Comparison of ENCODE assay signal across 11 cellular contexts in the genomic region with DNA sequence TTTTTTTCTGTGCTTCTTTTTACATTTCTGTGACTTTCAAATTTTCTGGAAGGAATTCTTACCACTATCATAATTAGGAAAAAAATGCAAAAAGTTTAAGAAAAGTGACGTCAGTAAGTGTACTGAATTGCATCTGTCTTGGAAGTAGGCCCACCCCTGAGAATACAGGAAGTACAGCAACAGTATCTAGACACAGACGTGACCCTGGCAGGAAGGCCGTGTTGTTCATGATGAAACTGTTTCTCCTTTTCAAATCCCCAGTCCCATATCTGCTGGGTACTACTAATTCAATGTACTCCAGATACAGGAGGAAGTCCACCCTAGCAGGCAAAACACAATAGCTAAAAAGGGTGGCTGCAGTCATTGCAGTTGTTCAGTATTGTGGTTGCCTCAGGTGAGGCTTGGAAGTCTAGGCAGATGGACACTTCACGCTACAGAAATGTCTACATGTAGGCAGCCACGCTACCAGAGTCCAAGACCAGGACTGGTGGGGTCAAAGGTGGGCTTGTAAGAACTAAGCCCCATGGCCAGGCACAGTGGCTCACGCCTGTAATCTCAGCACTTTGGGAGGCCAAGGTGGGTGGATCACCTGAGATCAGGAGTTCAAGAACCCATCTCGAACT. TPM values are rescaled to one million over a fixed set of nuclear protein-coding genes. Genes with fewer than 3 reads are reported as not detected.
DNase-seq lines count a peak whose midpoint lies in the region; ATAC-seq and TF ChIP-seq lines count a peak whose summit lies in the region.
"Had no signal": no experiment of that assay in that cellular context is flagged by ENCODE, and none has a peak within 500 bp of the region (broad histone marks: within the 10 kb centered on the region; RNA-seq: fewer than 3 reads in every experiment).

No MANE protein-coding gene starts in this region.

- CTCF ChIA-PET in activated naive CD4-positive, alpha-beta T cell treated with anti-CD3 and anti-CD28 coated beads for 36 hours (lab: Charles Lee): interaction anchor here (1.3 kb wide), 1 partner anchor 10 kb away, joined by 3 read pairs; no protein-coding TSS in a partner anchor
- CTCF ChIA-PET in SK-N-SH (lab: Yijun Ruan, JAX): interaction anchor here (1.2 kb wide), 1 partner anchor 50 kb away, joined by 3 read pairs; the partner anchor contains the start of gene MED4

- intact Hi-C loops in activated naive CD4-positive, alpha-beta T cell treated with anti-CD3 and anti-CD28 coated beads for 36 hours (cut with micrococcal nuclease): loop anchor here (10.0 kb wide), 1 partner anchor 1300 kb away; the partner anchor contains the start of genes CAB39L and SETDB2
- intact Hi-C loops in transverse colon (cut with DNase I; ENCODE audit: low total_unique reads) (no loop called here), colonic mucosa (cut with DNase I) (no loop called here)

- ATAC-seq in lung (ENCODE audit: insufficient read depth, low FRiP score): peak; percentile 79
- ATAC-seq: GM12878 had no signal

- H3K79me2 ChIP-seq in SK-N-SH (ENCODE audit: insufficient read depth): no peaks in the 10 kb centered on the region

- TF ChIP-seq EP300 in transverse colon (IDR thresholded peaks at IDR 0.05; ENCODE audit: low read depth): no peak
- no peak for TF ChIP-seq EP300 in SK-N-SH (IDR thresholded peaks at IDR 0.05; ENCODE audit: borderline replicate concordance in 1 of 2, low read depth in 1 of 2, low read length in 1 of 2)

- H3K9me3 Mint-ChIP-seq in activated naive CD4-positive, alpha-beta T cell treated with anti-CD3 and anti-CD28 coated beads for 36 hours: peaks cover 4% of the 10 kb centered on the region
- H3K9me3 Mint-ChIP-seq: type B pancreatic cell had no signal

- H4K20me1 ChIP-seq in SK-N-SH (ENCODE audit: insufficient read depth): no peaks in the 10 kb centered on the region

- DNase-seq in activated naive CD4-positive, alpha-beta T cell treated with anti-CD3 and anti-CD28 coated beads for 36 hours: peak; percentile 52
- DNase-seq in activated naive CD4-positive, alpha-beta T cell treated with anti-CD3 and anti-CD28 coated beads, Interleukin-2, amount 50 U/mL, for 16 hours: no peak
- DNase-seq in cardiac fibroblast (ENCODE audit: low read depth in 2 of 2): peak; percentile 74 to 92
- DNase-seq in lung (ENCODE audit: low spot score): no peak
- peak; percentile 14 for DNase-seq in transverse colon
- DNase-seq in NCI-H345 treated with DMSO at 0.1 percent for 48 hours (lab: John Stamatoyannopoulos, UW; ENCODE audit: unreplicated experiment): no peak
- DNase-seq in colonic mucosa: no peak
- no peak for DNase-seq in SK-N-SH
- DNase-seq: Karpas-422 had no signal

- H3K27me3 Mint-ChIP-seq in activated naive CD4-positive, alpha-beta T cell treated with anti-CD3 and anti-CD28 coated beads for 36 hours (ENCODE audit: low read depth): no peaks in the 10 kb centered on the region
- H3K27me3 Mint-ChIP-seq: type B pancreatic cell had no signal

- TF ChIP-seq CTCF in cardiac fibroblast (IDR thresholded peaks at IDR 0.05; ENCODE audit: low read depth, low read length): no peak
- TF ChIP-seq CTCF in lung (IDR thresholded peaks at IDR 0.05; ENCODE audit: control extremely low read depth, extremely low read depth): no peak
- TF ChIP-seq CTCF in transverse colon (IDR thresholded peaks at IDR 0.05): no peak
- no peak for TF ChIP-seq CTCF in colonic mucosa (IDR thresholded peaks at IDR 0.05)
- no peak for TF ChIP-seq CTCF in SK-N-SH (IDR thresholded peaks at IDR 0.05)

- POLR2A ChIA-PET in SK-N-SH (lab: Yijun Ruan, JAX): no interaction called here

- TF ChIP-seq POLR2A in transverse colon (IDR thresholded peaks at IDR 0.05): no peak

- H3K27ac Mint-ChIP-seq in activated naive CD4-positive, alpha-beta T cell treated with anti-CD3 and anti-CD28 coated beads for 36 hours: peak overlapping the region; percentile 80
- H3K27ac Mint-ChIP-seq: type B pancreatic cell had no signal

- no peak overlapping the region for H3K4me2 ChIP-seq in SK-N-SH

- in situ Hi-C loops in transverse colon (cut with MboI; ENCODE audit: low pct_ligation_motif_present in 1 of 4, low pct_unique_long_range_greater_than_20kb in 1 of 4, low sequenced_read_pairs in 3 of 4): no loop called here

- no peaks in the 10 kb centered on the region for H3K9me3 ChIP-seq in lung (ENCODE audit: control insufficient read depth in 2 of 2, insufficient read depth in 1 of 2, low read length in 1 of 2)
- no peaks in the 10 kb centered on the region for H3K9me3 ChIP-seq in transverse colon
- no peaks in the 10 kb centered on the region for H3K9me3 ChIP-seq in colonic mucosa
- H3K9me3 ChIP-seq in SK-N-SH: no peaks in the 10 kb centered on the region

- no peak overlapping the region for H3K4me3 Mint-ChIP-seq in activated naive CD4-positive, alpha-beta T cell treated with anti-CD3 and anti-CD28 coated beads for 36 hours
- H3K4me3 Mint-ChIP-seq: type B pancreatic cell had no signal

- 59 to 63% methylated on average over 7 of the region's 7 CpGs for WGBS in lung, 2 donors
- 71 to 78% methylated on average over 4 to 7 of the region's 7 CpGs for WGBS in transverse colon (ENCODE audit: low coverage in 1 of 2), 2 donors
- WGBS in SK-N-SH (ENCODE audit: low lambda C conversion rate): 71% methylated on average over 6 of the region's 7 CpGs

- H3F3A ChIP-seq in SK-N-SH (replicated peaks; ENCODE audit: insufficient read depth): no peaks in the 10 kb centered on the region

- H2AFZ ChIP-seq in SK-N-SH (ENCODE audit: low read depth): no peak overlapping the region

- no peak overlapping the region for H3K4me3 ChIP-seq in cardiac fibroblast (replicated peaks in 1 of 2; ENCODE audit: low read depth in 2 of 2, low read length in 2 of 2)
- no peak overlapping the region for H3K4me3 ChIP-seq in lung
- H3K4me3 ChIP-seq in transverse colon: no peak overlapping the region
- H3K4me3 ChIP-seq in colonic mucosa: no peak overlapping the region
- no peak overlapping the region for H3K4me3 ChIP-seq in SK-N-SH (ENCODE audit: low read depth in 2 of 2, low read length in 1 of 2)
- H3K4me3 ChIP-seq: GM12878 had no signal

- H3K4me1 ChIP-seq in lung (ENCODE audit: control insufficient read depth in 2 of 2, insufficient read depth in 2 of 2, low read length in 2 of 2) (peaks cover 3 to 4% of the 10 kb centered on the region in 2 donors), transverse colon (peaks cover 0 to 10% (median 0%) of the 10 kb centered on the region in 4 donors), colonic mucosa (no peaks in the 10 kb centered on the region), SK-N-SH (ENCODE audit: control insufficient read depth in 1 of 2, insufficient read depth in 2 of 2, low read depth in 1 of 2, low read length in 1 of 2) (no peaks in the 10 kb centered on the region)

- H3K36me3 ChIP-seq in lung (ENCODE audit: control insufficient read depth in 2 of 2, insufficient read depth in 2 of 2, low read length in 2 of 2) (no peaks in the 10 kb centered on the region), transverse colon (no peaks in the 10 kb centered on the region), colonic mucosa (no peaks in the 10 kb centered on the region), SK-N-SH (replicated peaks in 1 of 2; ENCODE audit: control insufficient read depth in 1 of 2, insufficient read depth in 2 of 2, low read length in 1 of 2) (no peaks in the 10 kb centered on the region)

- H3K9ac ChIP-seq in colonic mucosa (ENCODE audit: low read depth in 2 of 2, low read length in 2 of 2) (no peak overlapping the region), SK-N-SH (no peak overlapping the region)

- H3K27me3 ChIP-seq in lung (ENCODE audit: control insufficient read depth, insufficient read depth): no peaks in the 10 kb centered on the region
- no peaks in the 10 kb centered on the region for H3K27me3 ChIP-seq in transverse colon
- no peaks in the 10 kb centered on the region for H3K27me3 ChIP-seq in colonic mucosa
- no peaks in the 10 kb centered on the region for H3K27me3 ChIP-seq in SK-N-SH (ENCODE audit: insufficient read depth)

- peaks cover 40% of the 10 kb centered on the region for H3K4me1 Mint-ChIP-seq in activated naive CD4-positive, alpha-beta T cell treated with anti-CD3 and anti-CD28 coated beads for 36 hours (ENCODE audit: low read depth)

- H3K27ac ChIP-seq in lung (ENCODE audit: low read depth in 1 of 2, low read length in 1 of 2) (peak overlapping the region; percentile 59 to 90), transverse colon (peak overlapping the region; percentile 29 to 69 (median 48)), colonic mucosa (no peak overlapping the region), SK-N-SH (ENCODE audit: low read depth in 2 of 2, low read length in 1 of 2) (no peak overlapping the region)

- no peaks in the 10 kb centered on the region for H3K36me3 Mint-ChIP-seq in activated naive CD4-positive, alpha-beta T cell treated with anti-CD3 and anti-CD28 coated beads for 36 hours (ENCODE audit: low read depth)
- H3K36me3 Mint-ChIP-seq: type B pancreatic cell had no signal

- no peak for TF ChIP-seq RAD21 in SK-N-SH (IDR thresholded peaks at IDR 0.05; ENCODE audit: low read length)

- H3K9me2 ChIP-seq in SK-N-SH: no peaks in the 10 kb centered on the region

TF ChIP-seq in SK-N-SH, 30 proteins besides CTCF, POLR2A, EP300 and RAD21 (continues in another document):
- TF ChIP-seq JUND (IDR thresholded peaks at IDR 0.05) (no peak), FOXJ3 (CRISPR knock-in tag; IDR thresholded peaks at IDR 0.05) (no peak), MXI1 (IDR thresholded peaks at IDR 0.05; ENCODE audit: low read depth, low read length) (no peak), TEAD4 (IDR thresholded peaks at IDR 0.05; ENCODE audit: borderline replicate concordance, insufficient read depth) (no peak)

RNA-seq across cellular contexts. Expression of gene MED4, which starts 49.6 kb away (rescaled TPM):
- total RNA-seq in activated naive CD4-positive, alpha-beta T cell treated with anti-CD3 and anti-CD28 coated beads for 36 hours: 10 to 100 TPM; 45.8 to 50.1 TPM
- total RNA-seq in lung: 10 to 100 TPM; 37.7 to 48.4 TPM
- 10 to 100 TPM; 46.9 to 69.8 TPM for polyA plus RNA-seq in lung
- 10 to 100 TPM; 31.4 to 39.7 (median 37.2) TPM for total RNA-seq in transverse colon
- total RNA-seq in colonic mucosa: 10 to 100 TPM; 38.8 to 44.0 TPM
- polyA plus RNA-seq in SK-N-SH (2012; rRNA removed): 42.2 and 56.9 TPM in 2 replicates
- polyA plus RNA-seq in SK-N-SH (2012; cell fraction: cytosol; rRNA removed): 68.2 and 82.9 TPM in 2 replicates
- 17.8 and 23.5 TPM in 2 replicates for polyA plus RNA-seq in SK-N-SH (2012; cell fraction: nucleus; rRNA removed)

Comparison
In these comparisons a context has a peak if more than half of its experiments do, and no peak if none do; other contexts are left out.
1. DNase-seq: peak in activated naive CD4-positive, alpha-beta T cell treated with anti-CD3 and anti-CD28 coated beads for 36 hours (single experiment), cardiac fibroblast (2 of 2) and transverse colon (single experiment); none in activated naive CD4-positive, alpha-beta T cell treated with anti-CD3 and anti-CD28 coated beads, Interleukin-2, amount 50 U/mL, for 16 hours (single experiment), lung (single experiment), NCI-H345 treated with DMSO at 0.1 percent for 48 hours (single experiment), colonic mucosa (single experiment) and SK-N-SH (single experiment).
2. H3K27ac ChIP-seq: peak in lung (2 of 2) and transverse colon (4 of 4); none in colonic mucosa (single experiment) and SK-N-SH (0 of 2).